9 cellular contexts compared by ENCODE assay signal in the genomic region with DNA sequence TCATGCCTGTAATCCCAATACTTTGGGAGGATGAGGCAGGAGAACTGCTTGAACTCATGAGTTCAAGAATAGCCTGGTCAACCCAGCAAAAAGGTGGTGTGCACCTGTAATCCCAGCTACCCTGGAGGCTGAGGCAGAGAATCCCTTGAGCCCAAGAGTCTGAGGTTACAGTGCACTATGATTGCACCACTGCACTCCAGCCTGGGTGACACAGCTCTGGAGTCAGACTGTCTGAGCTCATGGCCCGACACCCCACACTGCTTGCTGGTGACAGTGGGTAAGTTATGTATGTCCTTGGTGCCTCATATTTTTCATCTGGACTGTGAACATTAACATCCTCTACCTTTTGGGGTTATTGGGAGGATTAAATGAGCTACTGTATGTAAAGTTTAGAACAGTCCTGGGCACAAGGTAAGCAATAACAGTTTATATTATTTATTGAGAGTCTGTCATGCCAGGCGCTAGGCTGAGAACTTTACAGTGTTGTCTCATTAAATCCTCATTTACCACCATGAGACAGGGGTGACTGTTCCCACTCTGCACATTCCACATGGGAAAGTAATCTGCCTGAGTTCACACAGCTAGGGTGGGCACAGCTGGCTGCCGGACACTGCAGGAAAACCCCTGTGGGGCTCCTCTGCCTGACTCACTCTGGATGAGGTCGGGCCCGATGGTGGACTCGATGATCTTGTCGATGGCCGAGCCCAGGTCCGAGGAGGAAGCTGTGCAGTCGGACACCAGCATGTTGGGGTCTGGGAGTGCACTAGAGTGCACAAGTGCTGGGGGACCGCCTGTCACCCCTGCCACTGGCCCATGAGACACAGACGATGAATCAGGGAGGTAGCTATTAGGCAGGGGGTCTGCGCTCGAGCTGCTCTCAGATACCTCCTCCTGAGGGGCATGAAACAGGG. TPM values are rescaled to one million over a fixed set of nuclear protein-coding genes. Genes with fewer than 3 reads are reported as not detected.
DNase-seq lines count a peak whose midpoint lies in the region; ATAC-seq and TF ChIP-seq lines count a peak whose summit lies in the region.
"Had no signal": no experiment of that assay in that cellular context is flagged by ENCODE, and none has a peak within 500 bp of the region (broad histone marks: within the 10 kb centered on the region; RNA-seq: fewer than 3 reads in every experiment).

No MANE protein-coding gene starts in this region.

- no peak for ATAC-seq in HG02642 (IDR thresholded peaks at IDR 0.05; ENCODE audit: poor library complexity, unreplicated experiment)

- TF ChIP-seq POLR2A in ovary (IDR thresholded peaks at IDR 0.05) = no peak

- H3K4me3 Mint-ChIP-seq in Calu3 (ENCODE audit: low read depth, unreplicated experiment) (peak overlapping the region; percentile 81), IgD-negative memory B cell (peak overlapping the region in 3 of 4 donors; percentile 57 to 98 (median 95)), chondrocyte (ENCODE audit: unreplicated experiment) (peak overlapping the region; percentile 36), endothelial cell (ENCODE audit: unreplicated experiment) (no peak overlapping the region), glutamatergic neuron (ENCODE audit: unreplicated experiment) (no peak overlapping the region)

- no peaks in the 10 kb centered on the region for H3K27me3 ChIP-seq in ovary

- H3K36me3 Mint-ChIP-seq in Calu3 (ENCODE audit: insufficient read depth, unreplicated experiment) = peaks cover 61% of the 10 kb centered on the region
- peaks cover 7% of the 10 kb centered on the region for H3K36me3 Mint-ChIP-seq in IgD-negative memory B cell
- peaks cover 10% of the 10 kb centered on the region for H3K36me3 Mint-ChIP-seq in chondrocyte (ENCODE audit: low read depth)
- peaks cover 19% of the 10 kb centered on the region for H3K36me3 Mint-ChIP-seq in endothelial cell (ENCODE audit: low read depth, unreplicated experiment)
- H3K36me3 Mint-ChIP-seq in glutamatergic neuron (ENCODE audit: unreplicated experiment) = no peaks in the 10 kb centered on the region

- H3K9me3 ChIP-seq in ovary = no peaks in the 10 kb centered on the region

- DNase-seq in Calu3 (no peak), chondrocyte (ENCODE audit: low spot score) (peak; percentile 92), ovary (peak in 3 of 5 donors; percentile 19 to 40 (median 30)), NAMALWA (ENCODE audit: low spot score) (no peak), endothelial cell (ENCODE audit: low spot score) (no peak), glutamatergic neuron (no peak)
- DNase-seq: activated naive CD4-positive, alpha-beta T cell had no signal

- no peak overlapping the region for H3K27ac ChIP-seq in ovary

- TF ChIP-seq EP300 in ovary (IDR thresholded peaks at IDR 0.05) = no peak

- H3K9me3 Mint-ChIP-seq in Calu3 (ENCODE audit: low read depth, unreplicated experiment) (no peaks in the 10 kb centered on the region), IgD-negative memory B cell (no peaks in the 10 kb centered on the region), chondrocyte (ENCODE audit: low read depth) (no peaks in the 10 kb centered on the region), endothelial cell (ENCODE audit: unreplicated experiment) (no peaks in the 10 kb centered on the region), glutamatergic neuron (ENCODE audit: unreplicated experiment) (peaks cover 9% of the 10 kb centered on the region)

- H3K4me1 Mint-ChIP-seq in Calu3 (ENCODE audit: low read depth, unreplicated experiment) = peaks cover 24% of the 10 kb centered on the region
- peaks cover 25 to 28% (median 26%) of the 10 kb centered on the region in 3 donors for H3K4me1 Mint-ChIP-seq in IgD-negative memory B cell
- H3K4me1 Mint-ChIP-seq in chondrocyte (ENCODE audit: low read depth) = peaks cover 26% of the 10 kb centered on the region
- peaks cover 11% of the 10 kb centered on the region for H3K4me1 Mint-ChIP-seq in endothelial cell (ENCODE audit: unreplicated experiment)
- H3K4me1 Mint-ChIP-seq in glutamatergic neuron (ENCODE audit: low read depth, unreplicated experiment) = peaks cover 7% of the 10 kb centered on the region

- 75 to 81% (median 79%) methylated on average over 14 of the region's 14 CpGs for WGBS in ovary, 3 donors

- BruUV-seq in Calu3 (replicated peaks; lab: Mats Ljungman, UMichigan) = no TSS peak

- H3K27ac Mint-ChIP-seq in Calu3 (ENCODE audit: unreplicated experiment) = no peak overlapping the region
- peak overlapping the region in 1 of 3 donors; percentile 100 for H3K27ac Mint-ChIP-seq in IgD-negative memory B cell
- peak overlapping the region; percentile 79 for H3K27ac Mint-ChIP-seq in chondrocyte (ENCODE audit: unreplicated experiment)
- H3K27ac Mint-ChIP-seq in endothelial cell (ENCODE audit: unreplicated experiment) = no peak overlapping the region
- H3K27ac Mint-ChIP-seq in glutamatergic neuron (ENCODE audit: unreplicated experiment) = no peak overlapping the region

- no peaks in the 10 kb centered on the region for H3K27me3 Mint-ChIP-seq in Calu3 (ENCODE audit: unreplicated experiment)
- H3K27me3 Mint-ChIP-seq in IgD-negative memory B cell = no peaks in the 10 kb centered on the region
- H3K27me3 Mint-ChIP-seq in chondrocyte (ENCODE audit: low read depth) = no peaks in the 10 kb centered on the region
- peaks cover 7% of the 10 kb centered on the region for H3K27me3 Mint-ChIP-seq in endothelial cell (ENCODE audit: unreplicated experiment)
- H3K27me3 Mint-ChIP-seq in glutamatergic neuron (ENCODE audit: unreplicated experiment) = peaks cover 7% of the 10 kb centered on the region

- TF ChIP-seq CTCF in Calu3 (IDR thresholded peaks at IDR 0.05; ENCODE audit: unreplicated experiment) (no peak), chondrocyte (IDR thresholded peaks at IDR 0.05) (no peak), ovary (IDR thresholded peaks at IDR 0.05) (no peak), endothelial cell (IDR thresholded peaks at IDR 0.05; ENCODE audit: unreplicated experiment) (no peak), glutamatergic neuron (IDR thresholded peaks at IDR 0.05; ENCODE audit: partially characterized antibody, unreplicated experiment) (no peak)

- intact Hi-C loops in Calu3 (cut with micrococcal nuclease; ENCODE audit: unreplicated experiment) (no loop called here), ovary (cut with DNase I) (loop anchor here in 1 of 4 donors (10.0 kb wide), 2 partner anchors 74 to 144 kb away; a partner anchor contains a TSS)

- H3K4me3 ChIP-seq in ovary = no peak overlapping the region

- CTCF ChIA-PET in Calu3 (lab: Charles Lee) = interaction anchor here (0.6 to 2.1 kb wide), 16 partner anchors 8 to 120 kb away, joined by 3 to 17 read pairs (median 4); no protein-coding TSS in a partner anchor

- H3K36me3 ChIP-seq in ovary = no peaks in the 10 kb centered on the region

- H3K4me1 ChIP-seq in ovary (ENCODE audit: insufficient read depth) = peaks cover 4% of the 10 kb centered on the region

RNA-seq across cellular contexts. Expression of a gene that starts 2.9 kb away (rescaled TPM):
- total RNA-seq in Calu3 (2022) (26.4 and 31.9 TPM in 2 replicates), chondrocyte (14.2 to 18.3 TPM (median 14.6 TPM) in 3 replicates), ovary (10 to 100 TPM; 14.2 to 25.7 (median 20.0) TPM), endothelial cell (ENCODE audit: unreplicated experiment) (22.9 TPM), glutamatergic neuron (ENCODE audit: unreplicated experiment) (23.1 TPM)
- polyA plus RNA-seq in IgD-negative memory B cell (15.1 TPM), ovary (10 to 100 TPM in 1 of 2 donors, 1 to 10 TPM in 1; 3.5 to 15.7 TPM)

RNA-seq across cellular contexts. Expression of a gene that starts 34.6 kb away (rescaled TPM):
- total RNA-seq in Calu3 (2022) (38.1 and 39.8 TPM in 2 replicates), chondrocyte (23.5 to 25.7 TPM (median 24.9 TPM) in 3 replicates), ovary (10 to 100 TPM; 34.5 to 73.7 (median 59.8) TPM), endothelial cell (ENCODE audit: unreplicated experiment) (34.8 TPM), glutamatergic neuron (ENCODE audit: unreplicated experiment) (37.6 TPM)
- polyA plus RNA-seq in IgD-negative memory B cell (98.9 TPM), ovary (10 to 100 TPM; 14.6 to 48.2 TPM)

RNA-seq across cellular contexts. Expression of a gene that starts 39.7 kb away (rescaled TPM):
- total RNA-seq in Calu3 (2022) (not detected in 2 replicates), chondrocyte (2.1 to 2.2 TPM in 2 of 3 replicates, not detected in the other), ovary (1 to 10 TPM in 2 of 7 donors, under 1 TPM in 5; 0.10 to 1.7 (median 0.28) TPM), endothelial cell (ENCODE audit: unreplicated experiment) (9.7 TPM), glutamatergic neuron (ENCODE audit: unreplicated experiment) (0.17 TPM)
- polyA plus RNA-seq in IgD-negative memory B cell (not detected), ovary (under 1 TPM; 0.16 to 0.25 TPM)

RNA-seq across cellular contexts. Expression of a gene that starts 57.1 kb away (rescaled TPM):
- 1.4 and 1.6 TPM in 2 replicates for total RNA-seq in Calu3 (2022)
- 1.3 TPM for polyA plus RNA-seq in IgD-negative memory B cell
- 48.1 to 53.1 TPM (median 48.5 TPM) in 3 replicates for total RNA-seq in chondrocyte
- 100 to 1,000 TPM in 4 of 7 donors, 10 to 100 TPM in 3; 83.5 to 266 (median 138) TPM for total RNA-seq in ovary
- 100 to 1,000 TPM in 1 of 2 donors, 10 to 100 TPM in 1; 85.7 to 188 TPM for polyA plus RNA-seq in ovary
- total RNA-seq in endothelial cell (ENCODE audit: unreplicated experiment) = 41.3 TPM
- total RNA-seq in glutamatergic neuron (ENCODE audit: unreplicated experiment) = 29.7 TPM

RNA-seq across cellular contexts. Expression of a gene that starts 60.0 kb away (rescaled TPM):
- 2.1 and 2.2 TPM in 2 replicates for total RNA-seq in Calu3 (2022)
- 0.11 TPM for polyA plus RNA-seq in IgD-negative memory B cell
- 0.89 to 2.1 TPM (median 1.9 TPM) in 3 replicates for total RNA-seq in chondrocyte
- 1 to 10 TPM in 5 of 7 donors, not detected in 2; 1.1 to 2.1 (median 1.3) TPM for total RNA-seq in ovary
- polyA plus RNA-seq in ovary = 1 to 10 TPM; 2.2 to 3.8 TPM
- 8.8 TPM for total RNA-seq in endothelial cell (ENCODE audit: unreplicated experiment)
- 10.4 TPM for total RNA-seq in glutamatergic neuron (ENCODE audit: unreplicated experiment)

Comparison
In these comparisons a context has a peak if more than half of its experiments do, and no peak if none do; other contexts are left out.
1. DNase-seq: peak in chondrocyte (single experiment) and ovary (3 of 5); none in Calu3 (single experiment), NAMALWA (single experiment), endothelial cell (single experiment) and glutamatergic neuron (single experiment).
2. H3K4me3 Mint-ChIP-seq: peak in Calu3 (single experiment), IgD-negative memory B cell (3 of 4) and chondrocyte (single experiment); none in endothelial cell (single experiment) and glutamatergic neuron (single experiment).